ENCODE assay signal across 29 cellular contexts in genomic region chr10:24910574-24910973, GRCh38.
"Had no signal": no experiment of that assay in that cellular context is flagged by ENCODE, and none has a peak within 500 bp of the region (broad histone marks: within the 10 kb centered on the region; RNA-seq: fewer than 3 reads in every experiment).

No MANE protein-coding gene starts in this region.

- H3K4me3 ChIP-seq: stomach, suprapubic skin, testis, thoracic aorta, thyroid gland, tibial artery, tibial nerve, transverse colon, upper lobe of left lung, upper lobe of right lung, uterus, vagina had no signal

- H3K27me3 Mint-ChIP-seq: stimulated activated memory B cell treated with anti-CD40 and anti-IgM and Interleukin-4, amounts not matched to agents 10 μg/mL and 1 μg/mL and 100 μg/mL, for 72 hours; stimulated activated naive CD8-positive, alpha-beta T cell treated with anti-CD3 and anti-CD28 coated beads, Interleukin-15, amount 100 ng/mL, for 72 hours; stimulated activated naive CD8-positive, alpha-beta T cell treated with anti-CD3 and anti-CD28 coated beads, Interleukin-15, Interleukin-2, amounts not matched to agents 100 ng/mL and 50 ng/mL, for 24 hours; type B pancreatic cell had no signal

- DNase-seq: stimulated activated CD4-positive, alpha-beta T cell treated with anti-CD3 and anti-CD28 coated beads, Interleukin-2, amount 100 ng/mL, for 48 hours; stimulated activated CD4-positive, alpha-beta T cell treated with anti-CD3 and anti-CD28 coated beads, Interleukin-4, amount 100 ng/mL, for 1 hour; stimulated activated CD4-positive, alpha-beta T cell treated with anti-CD3 and anti-CD28 coated beads, Interleukin-4, amount 100 ng/mL, for 24 hours; stimulated activated CD4-positive, alpha-beta T cell treated with anti-CD3 and anti-CD28 coated beads, Interleukin-4, amount 100 ng/mL, for 4 hours; stimulated activated CD8-positive, alpha-beta memory T cell treated with anti-CD3 and anti-CD28 coated beads, Interleukin-4, amount 100 ng/mL, for 48 hours; stimulated activated naive B cell treated with anti-CD40 and anti-IgM and Interleukin-4, amounts not matched to agents 10 μg/mL and 1 μg/mL and 100 μg/mL, for 72 hours; stimulated activated naive CD4-positive, alpha-beta T cell; stimulated activated naive CD4-positive, alpha-beta T cell treated with Interleukin-2 at 50 U/mL for 16 hours; stimulated activated naive CD8-positive, alpha-beta T cell treated with anti-CD3 and anti-CD28 coated beads, Interleukin-15, amount 100 ng/mL, for 72 hours; stimulated activated naive CD8-positive, alpha-beta T cell treated with anti-CD3 and anti-CD28 coated beads, Interleukin-15, Interleukin-2, amounts not matched to agents 100 U/mL and 50 U/mL, for 24 hours; stomach; substantia nigra; testis; thyroid gland; tibial artery; transverse colon; trophoblast cell; upper lobe of left lung; upper lobe of right lung; uterus had no signal

- H3K4me1 ChIP-seq: suprapubic skin, thyroid gland, upper lobe of right lung, uterus, vagina had no signal

- H3K27me3 ChIP-seq: stomach, suprapubic skin, testis, thyroid gland, tibial artery, tibial nerve, transverse colon, upper lobe of left lung, upper lobe of right lung, uterus, vagina had no signal

- FAIRE-seq: urothelium cell line had no signal

- H3K27ac Mint-ChIP-seq: stimulated activated effector memory CD8-positive, alpha-beta T cell treated with anti-CD3 and anti-CD28 coated beads, Interleukin-12 subunit alpha, Interleukin-12 subunit beta, amount 100 ng/mL, for 72 hours; stimulated activated memory B cell treated with anti-CD40 and anti-IgM and Interleukin-4, amounts not matched to agents 10 μg/mL and 1 μg/mL and 100 μg/mL, for 72 hours; stimulated activated naive B cell treated with anti-CD40 and anti-IgM and Interleukin-4, amounts not matched to agents 10 μg/mL and 1 μg/mL and 100 μg/mL, for 72 hours; stimulated activated naive CD8-positive, alpha-beta T cell treated with anti-CD3 and anti-CD28 coated beads, Interleukin-15, amount 100 ng/mL, for 72 hours; stimulated activated naive CD8-positive, alpha-beta T cell treated with anti-CD3 and anti-CD28 coated beads, Interleukin-15, Interleukin-2, amounts not matched to agents 100 ng/mL and 50 ng/mL, for 24 hours; type B pancreatic cell had no signal

- H3K9me3 ChIP-seq: stomach, suprapubic skin, testis, thoracic aorta, thyroid gland, tibial artery, tibial nerve, transverse colon, upper lobe of left lung, upper lobe of right lung, uterus, vagina had no signal

- H3K27ac ChIP-seq: stomach, suprapubic skin, testis, thoracic aorta, thyroid gland, tibial artery, tibial nerve, transverse colon, upper lobe of left lung, upper lobe of right lung, uterus, vagina had no signal

- ATAC-seq: stimulated activated effector memory CD8-positive, alpha-beta T cell treated with anti-CD3 and anti-CD28 coated beads, Interleukin-12 subunit alpha, Interleukin-12 subunit beta, amount 100 ng/mL, for 72 hours; stimulated activated memory B cell treated with anti-CD40 and anti-IgM and Interleukin-4, amounts not matched to agents 10 μg/mL and 1 μg/mL and 100 μg/mL, for 72 hours; stimulated activated naive B cell treated with anti-CD40 and anti-IgM and Interleukin-4, amounts not matched to agents 10 μg/mL and 1 μg/mL and 100 μg/mL, for 72 hours; stimulated activated naive CD8-positive, alpha-beta T cell treated with anti-CD3 and anti-CD28 coated beads, Interleukin-15, amount 100 ng/mL, for 72 hours; stimulated activated naive CD8-positive, alpha-beta T cell treated with anti-CD3 and anti-CD28 coated beads, Interleukin-15, Interleukin-2, amounts not matched to agents 100 U/mL and 50 U/mL, for 24 hours; upper lobe of right lung had no signal

- H3K9me3 Mint-ChIP-seq: stimulated activated effector memory CD8-positive, alpha-beta T cell treated with anti-CD3 and anti-CD28 coated beads, Interleukin-12 subunit alpha, Interleukin-12 subunit beta, amount 100 ng/mL, for 72 hours; stimulated activated memory B cell treated with anti-CD40 and anti-IgM and Interleukin-4, amounts not matched to agents 10 μg/mL and 1 μg/mL and 100 μg/mL, for 72 hours; stimulated activated naive B cell treated with anti-CD40 and anti-IgM and Interleukin-4, amounts not matched to agents 10 μg/mL and 1 μg/mL and 100 μg/mL, for 72 hours had no signal

- H3K4me3 Mint-ChIP-seq: stimulated activated effector memory CD8-positive, alpha-beta T cell treated with anti-CD3 and anti-CD28 coated beads, Interleukin-12 subunit alpha, Interleukin-12 subunit beta, amount 100 ng/mL, for 72 hours; stimulated activated memory B cell treated with anti-CD40 and anti-IgM and Interleukin-4, amounts not matched to agents 10 μg/mL and 1 μg/mL and 100 μg/mL, for 72 hours; stimulated activated naive B cell treated with anti-CD40 and anti-IgM and Interleukin-4, amounts not matched to agents 10 μg/mL and 1 μg/mL and 100 μg/mL, for 72 hours; stimulated activated naive CD8-positive, alpha-beta T cell treated with anti-CD3 and anti-CD28 coated beads, Interleukin-15, amount 100 ng/mL, for 72 hours; stimulated activated naive CD8-positive, alpha-beta T cell treated with anti-CD3 and anti-CD28 coated beads, Interleukin-15, Interleukin-2, amounts not matched to agents 100 ng/mL and 50 ng/mL, for 24 hours; type B pancreatic cell had no signal

- H3K36me3 Mint-ChIP-seq: stimulated activated effector memory CD8-positive, alpha-beta T cell treated with anti-CD3 and anti-CD28 coated beads, Interleukin-12 subunit alpha, Interleukin-12 subunit beta, amount 100 ng/mL, for 72 hours; stimulated activated memory B cell treated with anti-CD40 and anti-IgM and Interleukin-4, amounts not matched to agents 10 μg/mL and 1 μg/mL and 100 μg/mL, for 72 hours; stimulated activated naive B cell treated with anti-CD40 and anti-IgM and Interleukin-4, amounts not matched to agents 10 μg/mL and 1 μg/mL and 100 μg/mL, for 72 hours had no signal

- H3K36me3 ChIP-seq: stomach, suprapubic skin, thoracic aorta, thyroid gland, tibial artery, tibial nerve, transverse colon, upper lobe of left lung, upper lobe of right lung, uterus, vagina had no signal
